12 cellular contexts compared by ENCODE assay signal in genomic region chr3:159191454-159191853, GRCh38.
DNase-seq lines count a peak whose midpoint lies in the region; ATAC-seq and TF ChIP-seq lines count a peak whose summit lies in the region.
"Had no signal": no experiment of that assay in that cellular context is flagged by ENCODE, and none has a peak within 500 bp of the region (broad histone marks: within the 10 kb centered on the region; RNA-seq: fewer than 3 reads in every experiment).

No MANE protein-coding gene starts in this region.

- POLR2A ChIA-PET in A673 (lab: Charles Lee; ENCODE audit: low non-redundant PET), result no interaction called here

- H3K4me3 ChIP-seq in ACC112 (ENCODE audit: low read depth, low read length), result no peak overlapping the region
- H3K4me3 ChIP-seq in kidney epithelial cell (ENCODE audit: low read depth, low read length), result no peak overlapping the region
- H3K4me3 ChIP-seq in A673 (ENCODE audit: low read depth, low read length, poor library complexity, severe bottlenecking), result no peak overlapping the region
- H3K4me3 ChIP-seq: skin epidermis had no signal

- H3K36me3 ChIP-seq in ACC112 (ENCODE audit: insufficient read depth, low read length) (no peaks in the 10 kb centered on the region), kidney epithelial cell (ENCODE audit: control insufficient read depth, insufficient read depth, low read length) (no peaks in the 10 kb centered on the region), A673 (ENCODE audit: insufficient read depth, low read length, poor library complexity, severe bottlenecking) (no peaks in the 10 kb centered on the region)

- no peaks in the 10 kb centered on the region for H3K9me3 ChIP-seq in A673 (ENCODE audit: low read depth, low read length, poor library complexity, severe bottlenecking)

- H3K27me3 ChIP-seq in ACC112 (ENCODE audit: insufficient read depth, low read length), result no peaks in the 10 kb centered on the region
- H3K27me3 ChIP-seq in kidney epithelial cell (ENCODE audit: control insufficient read depth, insufficient read depth, low read length), result no peaks in the 10 kb centered on the region
- peaks cover 5% of the 10 kb centered on the region for H3K27me3 ChIP-seq in A673 (replicated peaks; ENCODE audit: insufficient read depth, low read depth, low read length, poor library complexity)

- DNase-seq in HS-5 (ENCODE audit: low read depth) (peak; percentile 72), amniotic epithelial cell (ENCODE audit: low read depth) (peak; percentile 98), kidney epithelial cell (ENCODE audit: low read depth) (peak; percentile 64), A673 (ENCODE audit: low spot score) (no peak), NAMALWA (ENCODE audit: low spot score) (no peak)
- DNase-seq: activated CD8-positive, alpha-beta memory T cell treated with anti-CD3 and anti-CD28 coated beads, Interleukin-2, amount 50 U/mL, for 4 hours; cerebellar nuclear complex; NCI-H1048 had no signal

- ATAC-seq in GM18502 (IDR thresholded peaks at IDR 0.05; ENCODE audit: poor library complexity, unreplicated experiment) (no peak), HG03520 (IDR thresholded peaks at IDR 0.05; ENCODE audit: unreplicated experiment) (no peak)

- BruUV-seq in A673 (replicated peaks; lab: Mats Ljungman, UMichigan), result no TSS peak

- CTCF ChIA-PET in A673 (lab: Charles Lee), result no interaction called here

- no peaks in the 10 kb centered on the region for H3K79me2 ChIP-seq in ACC112 (ENCODE audit: control insufficient read depth, insufficient read depth, low read length, unreplicated experiment)

- TF ChIP-seq CTCF in kidney epithelial cell (IDR thresholded peaks at IDR 0.05; ENCODE audit: insufficient read depth, low read length, poor library complexity, severe bottlenecking) (no peak), A673 (conservative IDR thresholded peaks at IDR 0.05; ENCODE audit: low read depth, low read length) (no peak)

- intact Hi-C loops in A673 (cut with micrococcal nuclease; ENCODE audit: unreplicated experiment), result no loop called here

- no peak overlapping the region for H2AFZ ChIP-seq in ACC112 (ENCODE audit: low read length, unreplicated experiment)

- peaks cover 31% of the 10 kb centered on the region for H3K4me1 ChIP-seq in ACC112 (ENCODE audit: control insufficient read depth, insufficient read depth, low read length, unreplicated experiment)
- H3K4me1 ChIP-seq in A673 (ENCODE audit: insufficient read depth, low read length, poor library complexity, severe bottlenecking), result no peaks in the 10 kb centered on the region

- peak overlapping the region; percentile 31; the same call in 1 of the 2 replicates for H3K27ac ChIP-seq in ACC112 (ENCODE audit: low read depth, low read length)
- no peak overlapping the region for H3K27ac ChIP-seq in A673 (ENCODE audit: low read depth, low read length, poor library complexity, severe bottlenecking)
- H3K27ac ChIP-seq: skin epidermis had no signal

Comparison
In these comparisons a context has a peak if more than half of its experiments do, and no peak if none do; other contexts are left out.
1. DNase-seq: peak in HS-5 (single experiment), amniotic epithelial cell (single experiment) and kidney epithelial cell (single experiment); none in A673 (single experiment) and NAMALWA (single experiment).